In genomic region chr17:82317394-82318168, GRCh38 we compare ENCODE assay signal across 1 cellular context.
TF ChIP-seq lines count a peak whose summit lies in the region.

TSS of gene CD7 (minus strand) at chr17:82317608. CDS start at chr17:82317495, 113 bp downstream.

TF ChIP-seq in HepG2, 621 proteins besides CTCF, POLR2A, EP300 and RAD21 (continued from another document and continues in another):
- TF ChIP-seq ARID4A (CRISPR knock-in tag; IDR thresholded peaks at IDR 0.05; ENCODE audit: borderline replicate concordance), result peak; percentile 60
- TF ChIP-seq ZNF576 (CRISPR knock-in tag; IDR thresholded peaks at IDR 0.05), result peak; percentile 53; the same call in 1 of the 2 replicates
- no peak for TF ChIP-seq SATB2 (CRISPR knock-in tag; IDR thresholded peaks at IDR 0.05)
- no peak for TF ChIP-seq TEAD3 (CRISPR knock-in tag; optimal IDR thresholded peaks at IDR 0.05; ENCODE audit: borderline replicate concordance)
- TF ChIP-seq, protein P1, sequence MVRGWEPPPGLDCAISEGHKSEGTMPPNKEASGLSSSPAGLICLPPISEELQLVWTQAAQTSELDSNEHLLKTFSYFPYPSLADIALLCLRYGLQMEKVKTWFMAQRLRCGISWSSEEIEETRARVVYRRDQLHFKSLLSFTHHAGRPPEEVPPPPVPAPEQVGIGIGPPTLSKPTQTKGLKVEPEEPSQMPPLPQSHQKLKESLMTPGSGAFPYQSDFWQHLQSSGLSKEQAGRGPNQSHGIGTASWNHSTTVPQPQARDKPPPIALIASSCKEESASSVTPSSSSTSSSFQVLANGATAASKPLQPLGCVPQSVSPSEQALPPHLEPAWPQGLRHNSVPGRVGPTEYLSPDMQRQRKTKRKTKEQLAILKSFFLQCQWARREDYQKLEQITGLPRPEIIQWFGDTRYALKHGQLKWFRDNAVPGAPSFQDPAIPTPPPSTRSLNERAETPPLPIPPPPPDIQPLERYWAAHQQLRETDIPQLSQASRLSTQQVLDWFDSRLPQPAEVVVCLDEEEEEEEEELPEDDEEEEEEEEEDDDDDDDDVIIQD (CRISPR knock-in tag; IDR thresholded peaks at IDR 0.05; ENCODE audit: low read depth), result no peak; the same call in 1 of the 2 replicates
- TF ChIP-seq ZMYM2 (CRISPR knock-in tag; IDR thresholded peaks at IDR 0.05), result no peak
- no peak for TF ChIP-seq ZBTB21 (CRISPR knock-in tag; IDR thresholded peaks at IDR 0.05)
- peak; percentile 80 for TF ChIP-seq HOXA3 (CRISPR knock-in tag; IDR thresholded peaks at IDR 0.05)
- no peak for TF ChIP-seq ZKSCAN5 (CRISPR knock-in tag; IDR thresholded peaks at IDR 0.05)
- peak; percentile 93 for TF ChIP-seq ZMYM3 (CRISPR knock-in tag; IDR thresholded peaks at IDR 0.05)
- no peak for TF ChIP-seq YEATS4 (CRISPR knock-in tag; IDR thresholded peaks at IDR 0.05; ENCODE audit: borderline replicate concordance)
- no peak for TF ChIP-seq ZNF512 (CRISPR knock-in tag; IDR thresholded peaks at IDR 0.05)
- TF ChIP-seq, protein P2, sequence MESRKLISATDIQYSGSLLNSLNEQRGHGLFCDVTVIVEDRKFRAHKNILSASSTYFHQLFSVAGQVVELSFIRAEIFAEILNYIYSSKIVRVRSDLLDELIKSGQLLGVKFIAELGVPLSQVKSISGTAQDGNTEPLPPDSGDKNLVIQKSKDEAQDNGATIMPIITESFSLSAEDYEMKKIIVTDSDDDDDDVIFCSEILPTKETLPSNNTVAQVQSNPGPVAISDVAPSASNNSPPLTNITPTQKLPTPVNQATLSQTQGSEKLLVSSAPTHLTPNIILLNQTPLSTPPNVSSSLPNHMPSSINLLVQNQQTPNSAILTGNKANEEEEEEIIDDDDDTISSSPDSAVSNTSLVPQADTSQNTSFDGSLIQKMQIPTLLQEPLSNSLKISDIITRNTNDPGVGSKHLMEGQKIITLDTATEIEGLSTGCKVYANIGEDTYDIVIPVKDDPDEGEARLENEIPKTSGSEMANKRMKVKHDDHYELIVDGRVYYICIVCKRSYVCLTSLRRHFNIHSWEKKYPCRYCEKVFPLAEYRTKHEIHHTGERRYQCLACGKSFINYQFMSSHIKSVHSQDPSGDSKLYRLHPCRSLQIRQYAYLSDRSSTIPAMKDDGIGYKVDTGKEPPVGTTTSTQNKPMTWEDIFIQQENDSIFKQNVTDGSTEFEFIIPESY (CRISPR knock-in tag; IDR thresholded peaks at IDR 0.05), result no peak
- TF ChIP-seq SOX13 (IDR thresholded peaks at IDR 0.05), result no peak
- TF ChIP-seq SOX13 (CRISPR knock-in tag; conservative IDR thresholded peaks at IDR 0.05 in 1 of 2, IDR thresholded peaks at IDR 0.05 in 1 of 2), result peak in 1 of 2 experiments; percentile 61; a peak in 2 of 4 replicates
- TF ChIP-seq CENPBD1 (CRISPR knock-in tag; IDR thresholded peaks at IDR 0.05; ENCODE audit: borderline replicate concordance, low read depth), result no peak
- no peak for TF ChIP-seq KAT7 (CRISPR knock-in tag; IDR thresholded peaks at IDR 0.05; ENCODE audit: borderline replicate concordance)
- TF ChIP-seq CENPT (CRISPR knock-in tag; IDR thresholded peaks at IDR 0.05; ENCODE audit: low read depth), result no peak
- TF ChIP-seq ZNF792 (CRISPR knock-in tag; IDR thresholded peaks at IDR 0.05), result no peak
- TF ChIP-seq HINFP (CRISPR knock-in tag; IDR thresholded peaks at IDR 0.05; ENCODE audit: low read depth), result peak; percentile 92
- TF ChIP-seq SMYD3 (CRISPR knock-in tag; IDR thresholded peaks at IDR 0.05), result no peak
- TF ChIP-seq, protein P3, sequence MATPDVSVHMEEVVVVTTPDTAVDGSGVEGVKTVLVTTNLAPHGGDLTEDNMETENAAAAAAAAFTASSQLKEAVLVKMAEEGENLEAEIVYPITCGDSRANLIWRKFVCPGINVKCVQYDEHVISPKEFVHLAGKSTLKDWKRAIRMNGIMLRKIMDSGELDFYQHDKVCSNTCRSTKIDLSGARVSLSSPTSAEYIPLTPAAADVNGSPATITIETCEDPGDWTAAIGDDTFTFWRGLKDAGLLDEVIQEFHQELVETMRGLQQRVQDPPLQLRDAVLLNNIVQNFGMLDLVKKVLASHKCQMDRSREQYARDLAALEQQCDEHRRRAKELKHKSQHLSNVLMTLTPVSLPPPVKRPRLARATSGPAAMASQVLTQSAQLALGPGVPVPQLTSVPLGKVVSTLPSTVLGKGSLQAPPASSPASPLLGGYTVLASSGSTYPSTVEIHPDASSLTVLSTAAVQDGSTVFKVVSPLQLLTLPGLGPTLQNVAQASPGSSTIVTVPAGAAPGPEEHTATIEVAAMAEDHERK (CRISPR knock-in tag; IDR thresholded peaks at IDR 0.05; ENCODE audit: low read depth), result no peak
- TF ChIP-seq ZSCAN31 (CRISPR knock-in tag; IDR thresholded peaks at IDR 0.05; ENCODE audit: low read depth), result no peak
- peak; percentile 85; the same call in 1 of the 2 replicates for TF ChIP-seq ZBTB42 (CRISPR knock-in tag; IDR thresholded peaks at IDR 0.05)
- TF ChIP-seq MNT (IDR thresholded peaks at IDR 0.05), result no peak
- no peak for TF ChIP-seq CEBPG (CRISPR knock-in tag; IDR thresholded peaks at IDR 0.05)
- no peak for TF ChIP-seq ZNF746 (CRISPR knock-in tag; IDR thresholded peaks at IDR 0.05)
- no peak for TF ChIP-seq ZNF224 (CRISPR knock-in tag; IDR thresholded peaks at IDR 0.05)
- TF ChIP-seq HNRNPUL1 (IDR thresholded peaks at IDR 0.05; ENCODE audit: low read depth, low read length), result no peak
- TF ChIP-seq, protein P4, sequence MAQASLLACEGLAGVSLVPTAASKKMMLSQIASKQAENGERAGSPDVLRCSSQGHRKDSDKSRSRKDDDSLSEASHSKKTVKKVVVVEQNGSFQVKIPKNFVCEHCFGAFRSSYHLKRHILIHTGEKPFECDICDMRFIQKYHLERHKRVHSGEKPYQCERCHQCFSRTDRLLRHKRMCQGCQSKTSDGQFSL (CRISPR knock-in tag; IDR thresholded peaks at IDR 0.05), result peak; percentile 91; the same call in 1 of the 2 replicates
- TF ChIP-seq RFXANK (CRISPR knock-in tag; IDR thresholded peaks at IDR 0.05), result no peak
- TF ChIP-seq MXD4 (CRISPR knock-in tag; IDR thresholded peaks at IDR 0.05), result no peak; the same call in 1 of the 2 replicates
- TF ChIP-seq ZNF431 (CRISPR knock-in tag; IDR thresholded peaks at IDR 0.05; ENCODE audit: borderline replicate concordance, low read depth), result no peak
- no peak for TF ChIP-seq ZKSCAN1 (IDR thresholded peaks at IDR 0.05; ENCODE audit: low read length)
- TF ChIP-seq E2F5 (CRISPR knock-in tag; conservative IDR thresholded peaks at IDR 0.05), result no peak
- no peak for TF ChIP-seq ZNF672 (CRISPR knock-in tag; IDR thresholded peaks at IDR 0.05)
- 0 out of 2 replicates have a peak, but pooled peaks have one; percentile 6 for TF ChIP-seq KLF9 (CRISPR knock-in tag; IDR thresholded peaks at IDR 0.05; ENCODE audit: low read depth)
- TF ChIP-seq SIN3A (IDR thresholded peaks at IDR 0.05; ENCODE audit: borderline replicate concordance, low read depth, low read length), result no peak
- no peak for TF ChIP-seq NFIB (CRISPR knock-in tag; IDR thresholded peaks at IDR 0.05; ENCODE audit: borderline replicate concordance)
- TF ChIP-seq, protein P5, sequence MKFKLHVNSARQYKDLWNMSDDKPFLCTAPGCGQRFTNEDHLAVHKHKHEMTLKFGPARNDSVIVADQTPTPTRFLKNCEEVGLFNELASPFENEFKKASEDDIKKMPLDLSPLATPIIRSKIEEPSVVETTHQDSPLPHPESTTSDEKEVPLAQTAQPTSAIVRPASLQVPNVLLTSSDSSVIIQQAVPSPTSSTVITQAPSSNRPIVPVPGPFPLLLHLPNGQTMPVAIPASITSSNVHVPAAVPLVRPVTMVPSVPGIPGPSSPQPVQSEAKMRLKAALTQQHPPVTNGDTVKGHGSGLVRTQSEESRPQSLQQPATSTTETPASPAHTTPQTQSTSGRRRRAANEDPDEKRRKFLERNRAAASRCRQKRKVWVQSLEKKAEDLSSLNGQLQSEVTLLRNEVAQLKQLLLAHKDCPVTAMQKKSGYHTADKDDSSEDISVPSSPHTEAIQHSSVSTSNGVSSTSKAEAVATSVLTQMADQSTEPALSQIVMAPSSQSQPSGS (CRISPR knock-in tag; IDR thresholded peaks at IDR 0.05), result peak; percentile 54; the same call in 1 of the 2 replicates
- TF ChIP-seq SETDB1 (CRISPR knock-in tag; IDR thresholded peaks at IDR 0.05; ENCODE audit: borderline replicate concordance), result no peak
- no peak for TF ChIP-seq ARID3A (IDR thresholded peaks at IDR 0.05; ENCODE audit: low read depth, low read length)
- peak; percentile 90; the same call in 1 of the 2 replicates for TF ChIP-seq ZNF333 (CRISPR knock-in tag; IDR thresholded peaks at IDR 0.05; ENCODE audit: borderline replicate concordance)
